In genomic region chr2:72864500-72864899, GRCh38 we compare ENCODE assay signal across 1 cellular context.
TF ChIP-seq lines count a peak whose summit lies in the region.

No MANE protein-coding gene starts in this region.

TF ChIP-seq in HepG2, 621 proteins besides CTCF, POLR2A, EP300 and RAD21:
- TF ChIP-seq MEIS2 (CRISPR knock-in tag; IDR thresholded peaks at IDR 0.05) (no peak), FOSL2 (CRISPR knock-in tag; IDR thresholded peaks at IDR 0.05) (0 out of 2 replicates have a peak, but pooled peaks have one; percentile 9), FLYWCH1 (CRISPR knock-in tag; IDR thresholded peaks at IDR 0.05) (no peak)
